ENCODE assay signal across 7 cellular contexts in genomic region chr3:9116351-9116750, GRCh38.
"Had no signal": no experiment of that assay in that cellular context is flagged by ENCODE, and none has a peak within 500 bp of the region (broad histone marks: within the 10 kb centered on the region; RNA-seq: fewer than 3 reads in every experiment).

No MANE protein-coding gene starts in this region.

- H3K4me3 ChIP-seq: GM23248, HAP-1 had no signal

- ATAC-seq: HCT116 had no signal

- DNase-seq: GM23248, GOT3, H7, HFFc6, IMR-90 had no signal

- H3K4me3 Mint-ChIP-seq: HFFc6 had no signal

- H3K27ac Mint-ChIP-seq: HFFc6 had no signal

- H3K9me3 ChIP-seq: HAP-1 had no signal

- H3K36me3 ChIP-seq: HAP-1 had no signal

- H3K9me3 Mint-ChIP-seq: HFFc6 had no signal

- H3K27ac ChIP-seq: GM23248 had no signal
